ENCODE assay signal across 8 cellular contexts in genomic region chr4:55184600-55185523, GRCh38.
DNase-seq lines count a peak whose midpoint lies in the region; ATAC-seq lines count a peak whose summit lies in the region.

No MANE protein-coding gene starts in this region.

- H3K4me3 ChIP-seq in adipocyte (ENCODE audit: low read length), result no peak overlapping the region

- H3K36me3 ChIP-seq in adipocyte (ENCODE audit: control insufficient read depth, insufficient read depth, low read length, severe bottlenecking), result no peaks in the 10 kb centered on the region

- no peaks in the 10 kb centered on the region for H3K9me3 ChIP-seq in adipocyte (ENCODE audit: control insufficient read depth, low read length)

- peak; percentile 12 for DNase-seq in activated naive CD4-positive, alpha-beta T cell treated with Interleukin-2 at 50 U/mL for 16 hours
- DNase-seq in activated naive CD4-positive, alpha-beta T cell (lab: John Stamatoyannopoulos, UW), result no peak
- DNase-seq in NCI-H1436 (lab: John Stamatoyannopoulos, UW), result peak; percentile 14
- DNase-seq in adipocyte (ENCODE audit: low read depth), result peak; percentile 27
- DNase-seq in left kidney (ENCODE audit: low read depth, low spot score), result peak; percentile 21
- no peak for DNase-seq in NCI-H774 (lab: John Stamatoyannopoulos, UW)
- no peak for DNase-seq in SKM-1 treated with dmso at 0.1 percent for 144 hours (lab: John Stamatoyannopoulos, UW; ENCODE audit: unreplicated experiment)

- H3K9ac ChIP-seq in adipocyte (ENCODE audit: low read length), result peak overlapping the region; percentile 6

- H3K27me3 ChIP-seq in adipocyte (replicated peaks; ENCODE audit: control insufficient read depth, insufficient read depth, low read length), result no peaks in the 10 kb centered on the region

- ATAC-seq in GM21576 (IDR thresholded peaks at IDR 0.05; ENCODE audit: unreplicated experiment), result no peak

- peaks cover 29% of the 10 kb centered on the region for H3K4me1 ChIP-seq in adipocyte (ENCODE audit: control insufficient read depth, insufficient read depth, low read length)

Comparison
In these comparisons a context has a peak if more than half of its experiments do, and no peak if none do; other contexts are left out.
1. DNase-seq: peak in activated naive CD4-positive, alpha-beta T cell treated with Interleukin-2 at 50 U/mL for 16 hours (single experiment), NCI-H1436 (single experiment), adipocyte (single experiment) and left kidney (single experiment); none in activated naive CD4-positive, alpha-beta T cell (0 of 4), NCI-H774 (single experiment) and SKM-1 treated with dmso at 0.1 percent for 144 hours (single experiment).